33 cellular contexts compared by ENCODE assay signal in the genomic region with DNA sequence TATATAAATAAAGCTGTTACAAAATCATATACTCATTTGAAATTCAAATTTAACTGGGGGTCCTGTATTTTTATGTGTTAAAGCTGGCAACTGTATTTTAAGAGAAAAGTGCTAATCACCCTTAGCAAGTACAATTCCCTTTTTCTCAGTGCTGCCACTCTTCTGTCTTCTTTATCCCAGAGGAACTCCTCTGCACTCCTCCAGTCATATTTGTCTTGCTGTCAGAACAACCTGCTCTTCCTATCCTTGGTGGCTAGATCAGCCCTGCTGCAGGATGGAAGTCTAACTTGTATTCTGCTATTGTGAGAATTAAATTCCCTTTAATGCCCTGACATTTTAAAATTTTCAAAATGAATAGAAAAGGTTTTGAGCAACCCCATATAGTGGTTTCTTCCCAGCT.
"Had no signal": no experiment of that assay in that cellular context is flagged by ENCODE, and none has a peak within 500 bp of the region (broad histone marks: within the 10 kb centered on the region; RNA-seq: fewer than 3 reads in every experiment).

No MANE protein-coding gene starts in this region.

- H3K36me3 ChIP-seq: adrenal gland, ascending aorta, brain microvascular endothelial cell, breast epithelium, cardiac muscle cell had no signal

- H3K27ac ChIP-seq: adrenal gland, ascending aorta, body of pancreas, brain microvascular endothelial cell, breast epithelium, cardiac muscle cell had no signal

- DNase-seq: activated effector memory CD4-positive, alpha-beta T cell treated with anti-CD3 and anti-CD28 coated beads, Interleukin-2, amount 50 U/mL, for 16 hours; activated effector memory CD4-positive, alpha-beta T cell treated with Interleukin-2 at 50 U/mL for 16 hours; activated gamma-delta T cell; activated gamma-delta T cell treated with Interleukin-2 at 50 U/mL for 16 hours; activated naive CD4-positive, alpha-beta T cell; activated naive CD4-positive, alpha-beta T cell treated with anti-CD3 and anti-CD28 coated beads for 36 hours; activated naive CD4-positive, alpha-beta T cell treated with anti-CD3 and anti-CD28 coated beads, Interleukin-2, amount 10 ng/mL, durations not matched to agents 7 days and 5 days; activated naive CD4-positive, alpha-beta T cell treated with anti-CD3 and anti-CD28 coated beads, Interleukin-2, amount 50 U/mL, for 16 hours; activated naive CD4-positive, alpha-beta T cell treated with Interleukin-2 at 50 U/mL for 16 hours; activated naive CD8-positive, alpha-beta T cell treated with anti-CD3 and anti-CD28 coated beads for 36 hours; activated naive CD8-positive, alpha-beta T cell treated with anti-CD3 and anti-CD28 coated beads, Interleukin-2, amount 10 ng/mL, durations not matched to agents 7 days and 5 days; activated naive CD8-positive, alpha-beta T cell treated with anti-CD3 and anti-CD28 coated beads, Interleukin-2, amount 50 U/mL, for 24 hours; activated T-cell treated with anti-CD3 and anti-CD28 coated beads, Interleukin-2, amount 50 U/mL, for 1 hour; activated T-cell treated with anti-CD3 and anti-CD28 coated beads, Interleukin-2, amount 50 U/mL, for 24 hours; activated T-cell treated with anti-CD3 and anti-CD28 coated beads, Interleukin-2, amount 50 U/mL, for 4 hours; activated T-cell treated with anti-CD3 and anti-CD28 coated beads, Interleukin-2, amount 50 U/mL, for 48 hours; activated T-cell treated with anti-CD3 and anti-CD28 coated beads, Interleukin-2, amount 50 U/mL, for 72 hours; adrenal gland; amniotic stem cell; amygdala; anterior cingulate cortex; aorta; body of pancreas; brain microvascular endothelial cell; central memory CD4-positive, alpha-beta T cell; cerebellar nuclear complex had no signal

- FAIRE-seq: astrocyte, bronchial epithelial cell had no signal

- H3K9me3 ChIP-seq: adrenal gland, ascending aorta, body of pancreas, breast epithelium had no signal

- H3K4me1 ChIP-seq: adrenal gland, ascending aorta, body of pancreas, breast epithelium had no signal

- H3K27me3 ChIP-seq: adrenal gland, ascending aorta, body of pancreas, brain microvascular endothelial cell, breast epithelium, cardiac muscle cell had no signal

- H3K4me3 ChIP-seq: adrenal gland, ascending aorta, body of pancreas, breast epithelium, cardiac muscle cell had no signal

- ATAC-seq: activated naive CD4-positive, alpha-beta T cell treated with anti-CD3 and anti-CD28 coated beads, Interleukin-2, amount 50 U/mL, for 72 hours; activated naive CD8-positive, alpha-beta T cell treated with anti-CD3 and anti-CD28 coated beads, Interleukin-2, amount 50 U/mL, for 24 hours; activated T-cell treated with anti-CD3 and anti-CD28 coated beads, Interleukin-2, amount 50 U/mL, for 4 hours; activated T-cell treated with anti-CD3 and anti-CD28 coated beads, Interleukin-2, amount 50 U/mL, for 72 hours; activated T-helper 17 cell treated with anti-CD3 and anti-CD28 coated beads, Interleukin-2, amount 50 U/mL, for 72 hours; body of pancreas had no signal
